In the genomic region with DNA sequence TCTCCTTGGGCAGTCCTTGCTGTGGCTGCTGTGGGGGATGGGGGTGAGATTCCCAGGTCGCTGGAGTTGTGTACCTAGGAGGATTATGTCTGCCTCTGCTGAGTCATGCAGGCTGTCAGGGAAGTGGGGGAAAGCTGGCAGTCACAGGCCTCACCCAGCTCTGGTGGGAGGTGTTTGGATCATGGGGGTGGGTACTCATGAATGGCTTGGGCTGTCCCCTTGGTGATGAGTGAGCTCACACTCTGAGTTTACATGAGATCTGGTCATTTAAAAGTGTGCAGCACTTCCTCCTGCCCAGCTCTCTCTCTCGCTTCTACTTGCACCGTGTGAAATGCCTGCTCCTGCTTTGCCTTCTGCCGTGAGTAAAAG, we compare ENCODE assay signal across 2 cellular contexts.
TF ChIP-seq lines count a peak whose summit lies in the region.

No MANE protein-coding gene starts in this region.

TF ChIP-seq in H1, 55 proteins besides CTCF, POLR2A, EP300 and RAD21:
- no peak for TF ChIP-seq CBX8 (IDR thresholded peaks at IDR 0.05; ENCODE audit: borderline replicate concordance, low read depth, low read length)
- no peak for TF ChIP-seq GTF2F1 (IDR thresholded peaks at IDR 0.05; ENCODE audit: borderline replicate concordance, low read depth, low read length)
- TF ChIP-seq FOSL1 (IDR thresholded peaks at IDR 0.05; ENCODE audit: insufficient read depth, low read depth, low read length), result no peak
- peak; percentile 65 for TF ChIP-seq BACH1 (IDR thresholded peaks at IDR 0.05; ENCODE audit: low read length)
- TF ChIP-seq PHF8 (conservative IDR thresholded peaks at IDR 0.05; ENCODE audit: low read depth, low read length), result no peak
- TF ChIP-seq MAFK (IDR thresholded peaks at IDR 0.05; ENCODE audit: low read depth, low read length), result peak; percentile 53; the same call in 1 of the 2 replicates
- no peak for TF ChIP-seq CBX5 (IDR thresholded peaks at IDR 0.05; ENCODE audit: low read depth, low read length)

TF ChIP-seq in SK-N-SH, 30 proteins besides CTCF, POLR2A, EP300 and RAD21:
- TF ChIP-seq, protein P1, sequence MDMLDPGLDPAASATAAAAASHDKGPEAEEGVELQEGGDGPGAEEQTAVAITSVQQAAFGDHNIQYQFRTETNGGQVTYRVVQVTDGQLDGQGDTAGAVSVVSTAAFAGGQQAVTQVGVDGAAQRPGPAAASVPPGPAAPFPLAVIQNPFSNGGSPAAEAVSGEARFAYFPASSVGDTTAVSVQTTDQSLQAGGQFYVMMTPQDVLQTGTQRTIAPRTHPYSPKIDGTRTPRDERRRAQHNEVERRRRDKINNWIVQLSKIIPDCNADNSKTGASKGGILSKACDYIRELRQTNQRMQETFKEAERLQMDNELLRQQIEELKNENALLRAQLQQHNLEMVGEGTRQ (IDR thresholded peaks at IDR 0.05; ENCODE audit: borderline replicate concordance, low read depth, low read length), result no peak
- TF ChIP-seq TEAD4 (IDR thresholded peaks at IDR 0.05; ENCODE audit: borderline replicate concordance, insufficient read depth), result no peak
- no peak for TF ChIP-seq GABPA (IDR thresholded peaks at IDR 0.05; ENCODE audit: low read depth)
- TF ChIP-seq, protein P2, sequence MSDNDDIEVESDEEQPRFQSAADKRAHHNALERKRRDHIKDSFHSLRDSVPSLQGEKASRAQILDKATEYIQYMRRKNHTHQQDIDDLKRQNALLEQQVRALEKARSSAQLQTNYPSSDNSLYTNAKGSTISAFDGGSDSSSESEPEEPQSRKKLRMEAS (IDR thresholded peaks at IDR 0.05; ENCODE audit: low read depth), result no peak
- no peak for TF ChIP-seq GATA2 (CRISPR knock-in tag; IDR thresholded peaks at IDR 0.05)
- TF ChIP-seq CHD2 (IDR thresholded peaks at IDR 0.05; ENCODE audit: low read length, partially characterized antibody), result no peak
- no peak for TF ChIP-seq MEF2A (IDR thresholded peaks at IDR 0.05; ENCODE audit: borderline replicate concordance, low read depth)
- no peak for TF ChIP-seq RFX5 (IDR thresholded peaks at IDR 0.05; ENCODE audit: low read length)
- no peak for TF ChIP-seq FOXM1 (IDR thresholded peaks at IDR 0.05; ENCODE audit: low read depth)
- no peak for TF ChIP-seq EZH2phosphoT487 (IDR thresholded peaks at IDR 0.05; ENCODE audit: borderline replicate concordance, low read depth)
- no peak for TF ChIP-seq NFIC (IDR thresholded peaks at IDR 0.05; ENCODE audit: borderline replicate concordance)
- TF ChIP-seq, protein P3, sequence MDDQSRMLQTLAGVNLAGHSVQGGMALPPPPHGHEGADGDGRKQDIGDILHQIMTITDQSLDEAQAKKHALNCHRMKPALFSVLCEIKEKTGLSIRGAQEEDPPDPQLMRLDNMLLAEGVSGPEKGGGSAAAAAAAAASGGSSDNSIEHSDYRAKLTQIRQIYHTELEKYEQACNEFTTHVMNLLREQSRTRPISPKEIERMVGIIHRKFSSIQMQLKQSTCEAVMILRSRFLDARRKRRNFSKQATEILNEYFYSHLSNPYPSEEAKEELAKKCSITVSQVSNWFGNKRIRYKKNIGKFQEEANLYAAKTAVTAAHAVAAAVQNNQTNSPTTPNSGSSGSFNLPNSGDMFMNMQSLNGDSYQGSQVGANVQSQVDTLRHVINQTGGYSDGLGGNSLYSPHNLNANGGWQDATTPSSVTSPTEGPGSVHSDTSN (IDR thresholded peaks at IDR 0.05), result no peak
- no peak for TF ChIP-seq TAF1 (IDR thresholded peaks at IDR 0.05; ENCODE audit: borderline replicate concordance, low read depth, low read length)
- no peak for TF ChIP-seq ELF1 (IDR thresholded peaks at IDR 0.05)
